In the genomic region with DNA sequence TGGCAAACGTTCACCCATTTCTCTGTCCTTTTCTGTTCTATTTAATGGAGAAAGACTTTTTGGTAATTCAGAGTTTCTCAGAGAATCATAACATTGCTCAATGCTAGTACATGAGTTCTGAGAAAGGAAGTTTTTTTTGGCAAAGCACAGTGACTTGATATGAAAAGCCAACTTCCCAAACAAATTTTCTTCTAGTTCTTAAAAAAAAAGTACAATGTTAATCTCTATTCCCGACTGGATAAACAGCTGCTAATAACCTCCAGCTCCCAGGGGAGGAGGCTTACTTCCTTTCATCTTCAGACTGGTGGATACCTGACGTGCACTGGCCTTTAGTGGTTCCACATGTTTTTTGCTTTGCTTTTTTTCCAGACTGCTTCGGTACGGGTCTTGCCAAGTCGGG, we compare ENCODE assay signal across 12 cellular contexts.
DNase-seq lines count a peak whose midpoint lies in the region; ATAC-seq and TF ChIP-seq lines count a peak whose summit lies in the region.
"Had no signal": no experiment of that assay in that cellular context is flagged by ENCODE, and none has a peak within 500 bp of the region (broad histone marks: within the 10 kb centered on the region; RNA-seq: fewer than 3 reads in every experiment).

No MANE protein-coding gene starts in this region.

- H3K27ac Mint-ChIP-seq in WTC11 (peak overlapping the region; percentile 27), nephron progenitor cell (peak overlapping the region; percentile 9), type B pancreatic cell (no peak overlapping the region)
- H3K27ac Mint-ChIP-seq: activated CD8-positive, alpha-beta memory T cell treated with anti-CD3 and anti-CD28 coated beads, Interleukin-2, amount 10 ng/mL, durations not matched to agents 7 days and 5 days; T-cell had no signal

- TF ChIP-seq CTCF in WTC11 (IDR thresholded peaks at IDR 0.05) (no peak), nephron progenitor cell (IDR thresholded peaks at IDR 0.05) (no peak), type B pancreatic cell (conservative IDR thresholded peaks at IDR 0.05) (no peak), GM13976 (IDR thresholded peaks at IDR 0.05; ENCODE audit: borderline replicate concordance, control extremely low read depth, extremely low read depth, insufficient read depth, missing control alignments) (no peak)

- POLR2A ChIA-PET in WTC11 (lab: Charles Lee) = interaction anchor here (0.7 kb wide), 1 partner anchor 337 kb away, joined by 3 read pairs; no protein-coding TSS in a partner anchor

- H3K4me3 Mint-ChIP-seq in WTC11 (no peak overlapping the region), nephron progenitor cell (no peak overlapping the region), type B pancreatic cell (peak overlapping the region; percentile 9)
- H3K4me3 Mint-ChIP-seq: activated CD8-positive, alpha-beta memory T cell treated with anti-CD3 and anti-CD28 coated beads, Interleukin-2, amount 10 ng/mL, durations not matched to agents 7 days and 5 days; T-cell had no signal

- H3K27me3 Mint-ChIP-seq in WTC11 (ENCODE audit: low read depth) (no peaks in the 10 kb centered on the region), nephron progenitor cell (ENCODE audit: low read depth, poor library complexity) (no peaks in the 10 kb centered on the region), type B pancreatic cell (no peaks in the 10 kb centered on the region)
- H3K27me3 Mint-ChIP-seq: T-cell had no signal

- no peak for ATAC-seq in WTC11
- ATAC-seq: activated CD8-positive, alpha-beta memory T cell treated with anti-CD3 and anti-CD28 coated beads, Interleukin-2, amount 10 ng/mL, durations not matched to agents 7 days and 5 days; T-cell had no signal

- CTCF ChIA-PET in WTC11 (lab: Charles Lee) = interaction anchor here (1.1 kb wide), 1 partner anchor 9 kb away, joined by 4 read pairs; no protein-coding TSS in a partner anchor

- in situ Hi-C loops in GM13976 (cut with MboI; ENCODE audit: low sequenced_read_pairs, unreplicated experiment) = loop anchor here (10.0 kb wide), 1 partner anchor 81 kb away; no protein-coding TSS in a partner anchor

- DNase-seq in WTC11 (ENCODE audit: low spot score) = no peak
- peak; percentile 77 for DNase-seq in fibroblast of gingiva (ENCODE audit: low read depth)
- no peak for DNase-seq in nephron progenitor cell
- DNase-seq in type B pancreatic cell (ENCODE audit: extremely low spot score, unreplicated experiment) = no peak
- DNase-seq in activated CD4-positive, CD25-positive, alpha-beta regulatory T cell (lab: John Stamatoyannopoulos, UW) = no peak
- no peak for DNase-seq in T-helper 9 cell
- DNase-seq in NCI-H2171 treated with DMSO at 0.1 percent for 48 hours (lab: John Stamatoyannopoulos, UW) = no peak
- no peak for DNase-seq in GM13976 (ENCODE audit: low spot score)
- DNase-seq: activated CD8-positive, alpha-beta memory T cell treated with anti-CD3 and anti-CD28 coated beads, Interleukin-2, amount 10 ng/mL, durations not matched to agents 7 days and 5 days; cortex of kidney; NCI-H526 treated with DMSO at 0.1 percent for 48 hours; T-cell had no signal

- H3K4me1 Mint-ChIP-seq in WTC11 (peaks cover 16% of the 10 kb centered on the region), nephron progenitor cell (peaks cover 21% of the 10 kb centered on the region), type B pancreatic cell (ENCODE audit: unreplicated experiment) (peaks cover 53% of the 10 kb centered on the region)
- H3K4me1 Mint-ChIP-seq: T-cell had no signal

- H3K36me3 Mint-ChIP-seq in WTC11 = no peaks in the 10 kb centered on the region
- peaks cover 47% of the 10 kb centered on the region for H3K36me3 Mint-ChIP-seq in nephron progenitor cell (ENCODE audit: low read depth)
- H3K36me3 Mint-ChIP-seq in type B pancreatic cell = peaks cover 27% of the 10 kb centered on the region
- H3K36me3 Mint-ChIP-seq: T-cell had no signal

- H3K9me3 Mint-ChIP-seq in WTC11 = no peaks in the 10 kb centered on the region
- no peaks in the 10 kb centered on the region for H3K9me3 Mint-ChIP-seq in nephron progenitor cell
- no peaks in the 10 kb centered on the region for H3K9me3 Mint-ChIP-seq in type B pancreatic cell
- H3K9me3 Mint-ChIP-seq: T-cell had no signal

TF ChIP-seq in WTC11, 78 proteins besides CTCF, POLR2A, EP300 and RAD21:
- no peak for TF ChIP-seq FOXJ3 (CRISPR knock-in tag; IDR thresholded peaks at IDR 0.05; ENCODE audit: borderline replicate concordance)
- TF ChIP-seq, protein P1, sequence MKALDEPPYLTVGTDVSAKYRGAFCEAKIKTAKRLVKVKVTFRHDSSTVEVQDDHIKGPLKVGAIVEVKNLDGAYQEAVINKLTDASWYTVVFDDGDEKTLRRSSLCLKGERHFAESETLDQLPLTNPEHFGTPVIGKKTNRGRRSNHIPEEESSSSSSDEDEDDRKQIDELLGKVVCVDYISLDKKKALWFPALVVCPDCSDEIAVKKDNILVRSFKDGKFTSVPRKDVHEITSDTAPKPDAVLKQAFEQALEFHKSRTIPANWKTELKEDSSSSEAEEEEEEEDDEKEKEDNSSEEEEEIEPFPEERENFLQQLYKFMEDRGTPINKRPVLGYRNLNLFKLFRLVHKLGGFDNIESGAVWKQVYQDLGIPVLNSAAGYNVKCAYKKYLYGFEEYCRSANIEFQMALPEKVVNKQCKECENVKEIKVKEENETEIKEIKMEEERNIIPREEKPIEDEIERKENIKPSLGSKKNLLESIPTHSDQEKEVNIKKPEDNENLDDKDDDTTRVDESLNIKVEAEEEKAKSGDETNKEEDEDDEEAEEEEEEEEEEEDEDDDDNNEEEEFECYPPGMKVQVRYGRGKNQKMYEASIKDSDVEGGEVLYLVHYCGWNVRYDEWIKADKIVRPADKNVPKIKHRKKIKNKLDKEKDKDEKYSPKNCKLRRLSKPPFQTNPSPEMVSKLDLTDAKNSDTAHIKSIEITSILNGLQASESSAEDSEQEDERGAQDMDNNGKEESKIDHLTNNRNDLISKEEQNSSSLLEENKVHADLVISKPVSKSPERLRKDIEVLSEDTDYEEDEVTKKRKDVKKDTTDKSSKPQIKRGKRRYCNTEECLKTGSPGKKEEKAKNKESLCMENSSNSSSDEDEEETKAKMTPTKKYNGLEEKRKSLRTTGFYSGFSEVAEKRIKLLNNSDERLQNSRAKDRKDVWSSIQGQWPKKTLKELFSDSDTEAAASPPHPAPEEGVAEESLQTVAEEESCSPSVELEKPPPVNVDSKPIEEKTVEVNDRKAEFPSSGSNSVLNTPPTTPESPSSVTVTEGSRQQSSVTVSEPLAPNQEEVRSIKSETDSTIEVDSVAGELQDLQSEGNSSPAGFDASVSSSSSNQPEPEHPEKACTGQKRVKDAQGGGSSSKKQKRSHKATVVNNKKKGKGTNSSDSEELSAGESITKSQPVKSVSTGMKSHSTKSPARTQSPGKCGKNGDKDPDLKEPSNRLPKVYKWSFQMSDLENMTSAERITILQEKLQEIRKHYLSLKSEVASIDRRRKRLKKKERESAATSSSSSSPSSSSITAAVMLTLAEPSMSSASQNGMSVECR (CRISPR knock-in tag; IDR thresholded peaks at IDR 0.05; ENCODE audit: borderline replicate concordance) = no peak
- TF ChIP-seq GTF2I (CRISPR knock-in tag; conservative IDR thresholded peaks at IDR 0.05) = no peak
- TF ChIP-seq ESRRA (CRISPR knock-in tag; IDR thresholded peaks at IDR 0.05; ENCODE audit: borderline replicate concordance) = no peak
- TF ChIP-seq ZNF416 (CRISPR knock-in tag; IDR thresholded peaks at IDR 0.05) = no peak
